1 cellular context compared by ENCODE assay signal in genomic region chr11:116263770-116264169, GRCh38.
TF ChIP-seq lines count a peak whose summit lies in the region.

No MANE protein-coding gene starts in this region.

TF ChIP-seq in GM23338, 12 proteins besides CTCF, POLR2A, EP300 and RAD21 (continued from another document):
- TF ChIP-seq JUNB (IDR thresholded peaks at IDR 0.05; ENCODE audit: unreplicated experiment) (no peak), ZNF331 (CRISPR knock-in tag; IDR thresholded peaks at IDR 0.05; ENCODE audit: low read depth) (no peak), EZH2phosphoT487 (IDR thresholded peaks at IDR 0.05; ENCODE audit: unreplicated experiment) (no peak)
